Comparison of ENCODE assay signal across 14 cellular contexts in genomic region chr2:67997528-67998267, GRCh38.
DNase-seq lines count a peak whose midpoint lies in the region; ATAC-seq and TF ChIP-seq lines count a peak whose summit lies in the region.
"Had no signal": no experiment of that assay in that cellular context is flagged by ENCODE, and none has a peak within 500 bp of the region (broad histone marks: within the 10 kb centered on the region; RNA-seq: fewer than 3 reads in every experiment).

No MANE protein-coding gene starts in this region.

- H3K27ac ChIP-seq in RWPE2 (ENCODE audit: poor library complexity, severe bottlenecking) (peak overlapping the region; percentile 94), fibroblast of lung (ENCODE audit: insufficient read depth, low read length) (no peak overlapping the region)
- H3K27ac ChIP-seq: 22Rv1, thoracic aorta had no signal

- H4K20me1 ChIP-seq in fibroblast of lung (ENCODE audit: control insufficient read depth, extremely low read depth, insufficient read depth, low read length): no peaks in the 10 kb centered on the region

- no peaks in the 10 kb centered on the region for H3K9me3 ChIP-seq in RWPE2 (ENCODE audit: severe bottlenecking)
- no peaks in the 10 kb centered on the region for H3K9me3 ChIP-seq in fibroblast of lung (ENCODE audit: control insufficient read depth, insufficient read depth, low read depth, low read length)
- H3K9me3 ChIP-seq: thoracic aorta had no signal

- H3K27me3 ChIP-seq in RWPE2 (ENCODE audit: insufficient read depth, poor library complexity, severe bottlenecking) (no peaks in the 10 kb centered on the region), fibroblast of lung (ENCODE audit: control insufficient read depth, insufficient read depth, low read length) (no peaks in the 10 kb centered on the region)

- H3K79me2 ChIP-seq in fibroblast of lung (ENCODE audit: control insufficient read depth, insufficient read depth, low read length): no peaks in the 10 kb centered on the region

- no peak for TF ChIP-seq CTCF in RWPE2 (IDR thresholded peaks at IDR 0.05; ENCODE audit: poor library complexity, severe bottlenecking)
- no peak for TF ChIP-seq CTCF in fibroblast of lung (conservative IDR thresholded peaks at IDR 0.05 in 1 of 2, IDR thresholded peaks at IDR 0.05 in 1 of 2; ENCODE audit: low read depth in 1 of 2, low read length in 2 of 2)

- peak; percentile 99 for ATAC-seq in RWPE2 (ENCODE audit: low read depth)
- ATAC-seq: right cardiac atrium had no signal

- H3K36me3 ChIP-seq in RWPE2 (ENCODE audit: low read depth): no peaks in the 10 kb centered on the region
- no peaks in the 10 kb centered on the region for H3K36me3 ChIP-seq in fibroblast of lung (ENCODE audit: control insufficient read depth, insufficient read depth, low read length)
- H3K36me3 ChIP-seq: thoracic aorta had no signal

- H2AFZ ChIP-seq in fibroblast of lung (ENCODE audit: low read length): no peak overlapping the region

- no peak overlapping the region for H3K9ac ChIP-seq in fibroblast of lung (ENCODE audit: insufficient read depth, low read length)

- peaks cover 22% of the 10 kb centered on the region for H3K4me1 ChIP-seq in RWPE2 (ENCODE audit: insufficient read depth, poor library complexity, severe bottlenecking)
- H3K4me1 ChIP-seq in fibroblast of lung (ENCODE audit: control insufficient read depth, extremely low read depth, insufficient read depth, low read length): peaks cover 4% of the 10 kb centered on the region

- no peak overlapping the region for H3K4me3 ChIP-seq in RWPE2 (ENCODE audit: severe bottlenecking)
- H3K4me3 ChIP-seq in fibroblast of lung (replicated peaks in 1 of 4; ENCODE audit: control extremely low read depth in 1 of 4, insufficient read depth in 1 of 4, low read depth in 3 of 4, low read length in 4 of 4): no peak overlapping the region
- H3K4me3 ChIP-seq: thoracic aorta had no signal

- DNase-seq in DMS53 (lab: John Stamatoyannopoulos, UW) (peak; percentile 44), DMS53 treated with DMSO at 0.1 percent for 48 hours (lab: John Stamatoyannopoulos, UW; ENCODE audit: unreplicated experiment) (no peak), RWPE2 (ENCODE audit: low spot score) (peak; percentile 66), fibroblast of lung (ENCODE audit: low read depth in 2 of 2) (peak; percentile 18 to 79), stromal cell of bone marrow (ENCODE audit: low read depth) (peak; percentile 45), NCI-H2171 treated with DMSO at 0.1 percent for 48 hours (lab: John Stamatoyannopoulos, UW) (no peak), HT-29 (ENCODE audit: low spot score) (no peak), OCI-M1 (lab: John Stamatoyannopoulos, UW) (no peak)
- DNase-seq: activated CD4-positive, CD25-positive, alpha-beta regulatory T cell; aorta; DMS153; right cardiac atrium had no signal

- no peak overlapping the region for H3K4me2 ChIP-seq in fibroblast of lung (ENCODE audit: extremely low read depth, insufficient read depth, low read length)

Comparison
In these comparisons a context has a peak if more than half of its experiments do, and no peak if none do; other contexts are left out.
1. DNase-seq: peak in DMS53 (single experiment), RWPE2 (single experiment), fibroblast of lung (2 of 2) and stromal cell of bone marrow (single experiment); none in DMS53 treated with DMSO at 0.1 percent for 48 hours (single experiment), NCI-H2171 treated with DMSO at 0.1 percent for 48 hours (single experiment), HT-29 (single experiment) and OCI-M1 (single experiment).